Comparison of ENCODE assay signal across 18 cellular contexts in genomic region chr1:228695015-228695955, GRCh38. TPM values are rescaled to one million over a fixed set of nuclear protein-coding genes. Genes with fewer than 3 reads are reported as not detected.
DNase-seq lines count a peak whose midpoint lies in the region; ATAC-seq, FAIRE-seq and TF ChIP-seq lines count a peak whose summit lies in the region.
"Had no signal": no experiment of that assay in that cellular context is flagged by ENCODE, and none has a peak within 500 bp of the region (broad histone marks: within the 10 kb centered on the region; RNA-seq: fewer than 3 reads in every experiment).

No MANE protein-coding gene starts in this region.

- TF ChIP-seq POLR2A in HepG2 (IDR thresholded peaks at IDR 0.05; ENCODE audit: insufficient read depth in 1 of 2, low read depth in 2 of 2, low read length in 2 of 2) (no peak), right lobe of liver (IDR thresholded peaks at IDR 0.05) (no peak)

- DNase-seq in HepG2 (ENCODE audit: low spot score), result peak; percentile 8
- DNase-seq in right lobe of liver, result no peak
- DNase-seq in Jurkat, Clone E6-1 (ENCODE audit: low read depth, low spot score), result peak; percentile 42
- DNase-seq in amniotic epithelial cell (ENCODE audit: low read depth), result peak; percentile 53
- DNase-seq in globus pallidus (ENCODE audit: low spot score), result no peak
- DNase-seq in ecto neural progenitor cell (ENCODE audit: low spot score), result no peak
- DNase-seq: activated CD8-positive, alpha-beta memory T cell treated with anti-CD3 and anti-CD28 coated beads for 24 hours; cerebellar nuclear complex; DMS79 treated with DMSO at 0.1 percent for 48 hours; effector CD4-positive, alpha-beta T cell; head of caudate nucleus; left ventricle myocardium inferior; NCI-H1436 treated with DMSO at 0.1 percent for 48 hours; NCI-H2171 treated with DMSO at 0.1 percent for 48 hours; NCI-H748 treated with DMSO at 0.1 percent for 48 hours; PC-9 had no signal

- no peaks in the 10 kb centered on the region for H3K36me3 ChIP-seq in HepG2 (replicated peaks in 1 of 2; ENCODE audit: control insufficient read depth in 1 of 2, insufficient read depth in 2 of 2, low read length in 2 of 2)
- no peaks in the 10 kb centered on the region for H3K36me3 ChIP-seq in right lobe of liver
- H3K36me3 ChIP-seq: ascending aorta, left ventricle myocardium inferior had no signal

- H3K9me3 ChIP-seq in HepG2 (ENCODE audit: low read length), result no peaks in the 10 kb centered on the region
- H3K9me3 ChIP-seq in right lobe of liver, result no peaks in the 10 kb centered on the region
- H3K9me3 ChIP-seq: ascending aorta, left ventricle myocardium inferior had no signal

- TF ChIP-seq CTCF in HepG2 (CRISPR knock-in tag; IDR thresholded peaks at IDR 0.05) (no peak), right lobe of liver (IDR thresholded peaks at IDR 0.05) (no peak)

- no peak overlapping the region for H3K9ac ChIP-seq in HepG2 (ENCODE audit: insufficient read depth, low read depth, low read length)

- 53% methylated on average over 9 of the region's 9 CpGs for WGBS in HepG2 (ENCODE audit: low lambda C conversion rate)
- 79% methylated on average over 8 of the region's 9 CpGs for WGBS in right lobe of liver (ENCODE audit: insufficient coverage, low coverage, low lambda C conversion rate, missing lambda C conversion rate)

- H3K4me3 ChIP-seq in HepG2 (replicated peaks in 1 of 3; ENCODE audit: insufficient read depth in 1 of 3, low read depth in 2 of 3, low read length in 3 of 3) (no peak overlapping the region), right lobe of liver (no peak overlapping the region)
- no peak overlapping the region for H3K4me3 ChIP-seq in Jurkat, Clone E6-1 (ENCODE audit: low read length)
- H3K4me3 ChIP-seq: ascending aorta, left ventricle myocardium inferior, PC-9 had no signal

- peaks cover 24% of the 10 kb centered on the region; the same call in 1 of the 2 replicates for H3K4me1 ChIP-seq in HepG2 (ENCODE audit: insufficient read depth, low read length)
- peaks cover 0 to 7% (median 2%) of the 10 kb centered on the region in 4 donors for H3K4me1 ChIP-seq in right lobe of liver
- H3K4me1 ChIP-seq: left ventricle myocardium inferior had no signal

- ATAC-seq in HepG2, result no peak
- ATAC-seq in right lobe of liver, result no peak
- ATAC-seq in HG02571 (IDR thresholded peaks at IDR 0.05; ENCODE audit: unreplicated experiment), result no peak

- no TSS peak for BruUV-seq in HepG2 (replicated peaks; lab: Mats Ljungman, UMichigan)

- in situ Hi-C loops in HepG2 (cut with HindIII; ENCODE audit: extremely low pct_ligation_motif_present, low pct_unique_long_range_greater_than_20kb), result loop anchor here (10.0 kb wide), 2 partner anchors 460 to 540 kb away; no protein-coding TSS in a partner anchor

- no peak overlapping the region for H3K27ac ChIP-seq in HepG2 (ENCODE audit: extremely low read length, insufficient read depth, low read length)
- H3K27ac ChIP-seq in right lobe of liver, result no peak overlapping the region
- H3K27ac ChIP-seq: ascending aorta, left ventricle myocardium inferior, PC-9 had no signal

- H4K20me1 ChIP-seq in HepG2 (ENCODE audit: insufficient read depth, low read length), result no peaks in the 10 kb centered on the region

- TF ChIP-seq RAD21 in HepG2 (CRISPR knock-in tag; IDR thresholded peaks at IDR 0.05), result no peak

- POLR2A ChIA-PET in HepG2 (lab: Yijun Ruan, JAX), result no interaction called here

- no peaks in the 10 kb centered on the region for H3K79me2 ChIP-seq in HepG2 (ENCODE audit: insufficient read depth, low read length)

- no peak for FAIRE-seq in HepG2 (lab: Jason Lieb, UNC)

- no peak overlapping the region for H2AFZ ChIP-seq in HepG2 (ENCODE audit: low read length)
- H2AFZ ChIP-seq: PC-9 had no signal

- intact Hi-C loops in HepG2 (cut with micrococcal nuclease; ENCODE audit: unreplicated experiment), result loop anchor here (5.0 to 10.0 kb wide), 2 partner anchors 37 to 560 kb away; no protein-coding TSS in a partner anchor
- intact Hi-C loops in right lobe of liver (cut with DNase I), result no loop called here

- CTCF ChIA-PET in HepG2 (lab: Yijun Ruan, JAX; ENCODE audit: low intra/inter-chr PET ratio, low total read pairs), result no interaction called here

- no peak for TF ChIP-seq EP300 in HepG2 (IDR thresholded peaks at IDR 0.05; ENCODE audit: low read depth in 2 of 2, low read length in 2 of 2)
- no peak for TF ChIP-seq EP300 in HepG2 (CRISPR knock-in tag; IDR thresholded peaks at IDR 0.05; ENCODE audit: borderline replicate concordance)

- no peak overlapping the region for H3K4me2 ChIP-seq in HepG2 (ENCODE audit: low read depth, low read length)
- H3K4me2 ChIP-seq: PC-9 had no signal

- no peaks in the 10 kb centered on the region; a peak in 1 of 5 replicates for H3K27me3 ChIP-seq in HepG2 (ENCODE audit: control insufficient read depth in 1 of 2, insufficient read depth in 2 of 2, low read length in 2 of 2)
- H3K27me3 ChIP-seq in right lobe of liver, result no peaks in the 10 kb centered on the region
- H3K27me3 ChIP-seq: ascending aorta had no signal

TF ChIP-seq in HepG2, 621 proteins besides CTCF, POLR2A, EP300 and RAD21:
- TF ChIP-seq ZNF589 (CRISPR knock-in tag; conservative IDR thresholded peaks at IDR 0.05) (no peak), FOSL2 (CRISPR knock-in tag; IDR thresholded peaks at IDR 0.05) (peak; percentile 31; the same call in 1 of the 2 replicates), ZNF788 (CRISPR knock-in tag; IDR thresholded peaks at IDR 0.05; ENCODE audit: borderline replicate concordance) (no peak)

RNA-seq across cellular contexts. Expression of gene RHOU, which starts 40.0 kb away (rescaled TPM):
- total RNA-seq in HepG2 (2016; rRNA removed; fragmentation: Illumina TruSeq; extraction: Trizol) (18.5 and 23.6 TPM in 2 replicates), right lobe of liver (10 to 100 TPM; 16.6 to 22.2 (median 19.6) TPM)
- total RNA-seq in HepG2 (2016; cell fraction: cytosol; rRNA removed; fragmentation: Illumina TruSeq; extraction: Trizol; ENCODE audit: low read depth), result 3.3 and 4.3 TPM in 2 replicates
- total RNA-seq in HepG2 (2016; cell fraction: insoluble cytoplasmic fraction; rRNA removed; fragmentation: Illumina TruSeq; extraction: Trizol), result 19.1 and 24.0 TPM in 2 replicates
- total RNA-seq in HepG2 (2016; cell fraction: membrane; rRNA removed; fragmentation: Illumina TruSeq; extraction: Trizol), result 14.7 and 15.0 TPM in 2 replicates
- total RNA-seq in HepG2 (2016; cell fraction: nucleus; rRNA removed; fragmentation: Illumina TruSeq; extraction: Trizol), result 12.1 and 12.4 TPM in 2 replicates
- polyA plus RNA-seq in HepG2 (2011; rRNA removed), result 11.9 and 14.7 TPM in 2 replicates
- 8.3 and 12.2 TPM in 2 replicates for polyA plus RNA-seq in HepG2 (2011; cell fraction: cytosol; rRNA removed)
- polyA plus RNA-seq in HepG2 (2011; cell fraction: nucleus; rRNA removed), result 6.9 and 11.2 TPM in 2 replicates
- polyA plus RNA-seq in HepG2 (2012), result 22.4 and 26.2 TPM in 2 replicates
- 2.4 and 3.1 TPM in 2 replicates for polyA plus RNA-seq in HepG2 (2016; cell fraction: cytosol; fragmentation: Illumina TruSeq; extraction: Trizol; ENCODE audit: low read depth)
- polyA plus RNA-seq in HepG2 (2016; cell fraction: insoluble cytoplasmic fraction; fragmentation: Illumina TruSeq; extraction: Trizol; ENCODE audit: low read depth), result 29.9 and 30.8 TPM in 2 replicates
- polyA plus RNA-seq in HepG2 (2016; cell fraction: membrane; fragmentation: Illumina TruSeq; extraction: Trizol; ENCODE audit: low read depth), result 9.4 and 10.5 TPM in 2 replicates
- polyA plus RNA-seq in HepG2 (2016; cell fraction: nucleus; fragmentation: Illumina TruSeq; extraction: Trizol; ENCODE audit: insufficient read depth, low read depth), result 22.5 and 23.1 TPM in 2 replicates
- polyA minus RNA-seq in HepG2 (2011; rRNA and poly(A)+ RNA removed; ENCODE audit: low replicate concordance), result 2.0 and 14.2 TPM in 2 replicates
- 15.8 and 19.7 TPM in 2 replicates for polyA minus RNA-seq in HepG2 (2011; cell fraction: cytosol; rRNA and poly(A)+ RNA removed)
- 5.9 and 12.1 TPM in 2 replicates for polyA minus RNA-seq in HepG2 (2011; cell fraction: nucleus; rRNA and poly(A)+ RNA removed)
- 11.7 TPM for polyA plus RNA-seq in Jurkat, Clone E6-1 (2012; ENCODE audit: insufficient read depth, insufficient read length)
- total RNA-seq: PC-9 had no signal

Comparison
In these comparisons a context has a peak if more than half of its experiments do, and no peak if none do; other contexts are left out.
1. DNase-seq: peak in HepG2 (single experiment), Jurkat, Clone E6-1 (single experiment) and amniotic epithelial cell (single experiment); none in right lobe of liver (0 of 3), globus pallidus (single experiment) and ecto neural progenitor cell (single experiment).